Comparison of ENCODE assay signal across 8 cellular contexts in the genomic region with DNA sequence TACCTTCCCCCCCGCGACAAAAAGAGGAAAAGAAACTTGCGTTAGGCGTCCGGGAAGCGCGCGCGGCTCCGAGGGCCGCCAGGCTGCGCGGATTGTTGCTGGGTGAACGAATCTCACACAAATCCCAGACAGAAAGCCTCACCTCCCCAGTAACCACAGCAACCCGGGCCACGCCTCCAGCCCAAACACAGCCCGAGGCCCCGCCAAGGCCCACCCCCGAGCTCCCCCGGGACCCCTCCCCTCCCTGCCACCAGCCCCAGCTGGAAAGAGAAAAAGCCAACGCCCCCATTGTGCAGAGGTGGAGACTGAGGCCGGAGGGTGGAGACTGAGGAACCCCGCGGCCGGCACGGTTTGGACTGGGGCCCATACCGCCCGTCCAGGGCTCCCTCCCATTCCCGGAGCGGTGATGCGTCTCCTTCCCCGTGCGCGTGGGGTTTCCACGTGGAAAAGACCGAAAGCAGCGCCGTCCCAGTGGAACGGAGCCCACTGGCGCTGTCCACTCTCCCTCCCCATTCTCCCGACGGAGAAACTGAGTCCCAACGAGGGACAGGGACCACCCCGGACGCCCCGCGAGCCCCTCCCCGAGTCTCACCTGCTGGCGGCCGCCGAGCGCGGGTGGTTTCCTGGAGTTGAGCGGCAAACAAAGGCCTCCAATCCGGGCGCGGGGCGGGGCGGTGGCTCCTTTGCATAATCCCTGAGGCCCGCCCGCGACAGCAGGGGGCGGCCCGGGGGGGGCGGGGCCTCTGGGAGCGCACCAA. TPM values are rescaled to one million over a fixed set of nuclear protein-coding genes. Genes with fewer than 3 reads are reported as not detected.
DNase-seq lines count a peak whose midpoint lies in the region; ATAC-seq and TF ChIP-seq lines count a peak whose summit lies in the region.

No MANE protein-coding gene starts in this region.

- peak; percentile 82 for ATAC-seq in GM21423 (IDR thresholded peaks at IDR 0.05; ENCODE audit: unreplicated experiment)

- BruUV-seq in Calu3 (replicated peaks; lab: Mats Ljungman, UMichigan) (no TSS peak), OCI-LY7 (replicated peaks; lab: Mats Ljungman, UMichigan) (no TSS peak)

- peak overlapping the region; percentile 76 for H3K4me3 ChIP-seq in OCI-LY7 (ENCODE audit: low read depth, low read length, poor library complexity, severe bottlenecking)
- peak overlapping the region; percentile 68 to 74 for H3K4me3 ChIP-seq in esophagus (ENCODE audit: low read depth in 1 of 2, low read length in 2 of 2)
- H3K4me3 ChIP-seq in mucosa of stomach (ENCODE audit: low read length) = peak overlapping the region; percentile 62

- CTCF ChIA-PET in Calu3 (lab: Charles Lee) (interaction anchor here (0.7 kb wide), 1 partner anchor 42 kb away, joined by 4 read pairs; no protein-coding TSS in a partner anchor), OCI-LY7 (lab: Charles Lee; ENCODE audit: unreplicated experiment) (interaction anchor here (0.5 to 1.2 kb wide), 4 partner anchors 12 to 33 kb away, joined by 3 to 4 read pairs (median 4); no protein-coding TSS in a partner anchor)

- intact Hi-C loops in Calu3 (cut with micrococcal nuclease; ENCODE audit: unreplicated experiment) (no loop called here), OCI-LY7 (cut with micrococcal nuclease; ENCODE audit: unreplicated experiment) (loop anchor here (1.0 to 5.0 kb wide), 3 partner anchors 13 to 209 kb away; no protein-coding TSS in a partner anchor)

- H3K79me2 ChIP-seq in OCI-LY7 (ENCODE audit: insufficient read depth, low read depth, low read length) = peaks cover 42% of the 10 kb centered on the region

- peak; percentile 94 for DNase-seq in Calu3
- DNase-seq in HUDEP-2 (lab: John Stamatoyannopoulos, UW; ENCODE audit: unreplicated experiment in 76 of 76) = peak in 68 of 76 experiments; percentile 2 to 87 (median 49)
- peak; percentile 97 for DNase-seq in OCI-LY7 (ENCODE audit: low spot score)
- DNase-seq in activated T-cell treated with anti-CD3 and anti-CD28 coated beads for 48 hours (ENCODE audit: low read depth) = peak; percentile 96
- DNase-seq in stimulated activated CD8-positive, alpha-beta memory T cell treated with anti-CD3 and anti-CD28 coated beads, Interleukin-4, amount 100 ng/mL, for 48 hours = peak; percentile 98

- peak overlapping the region; percentile 74 for H3K9ac ChIP-seq in mucosa of stomach (ENCODE audit: low read length)

- H3K4me2 ChIP-seq in OCI-LY7 (ENCODE audit: low read length) = peak overlapping the region; percentile 89

- H3K27ac Mint-ChIP-seq in Calu3 (ENCODE audit: unreplicated experiment) = peak overlapping the region; percentile 60

- no peak for TF ChIP-seq CTCF in Calu3 (IDR thresholded peaks at IDR 0.05; ENCODE audit: unreplicated experiment)
- TF ChIP-seq CTCF in OCI-LY7 (conservative IDR thresholded peaks at IDR 0.05; ENCODE audit: low read length) = no peak

- H3K4me1 Mint-ChIP-seq in Calu3 (ENCODE audit: low read depth, unreplicated experiment) = peaks cover under 1% of the 10 kb centered on the region

- POLR2A ChIA-PET in OCI-LY7 (lab: Charles Lee) = interaction anchor here (0.8 to 2.0 kb wide), 6 partner anchors 10 to 35 kb away, joined by 3 to 15 read pairs (median 4); a partner anchor contains a TSS

- H3K36me3 Mint-ChIP-seq in Calu3 (ENCODE audit: insufficient read depth, unreplicated experiment) = peaks cover 19% of the 10 kb centered on the region

- H3K4me1 ChIP-seq in OCI-LY7 (ENCODE audit: insufficient read depth, low read length, poor library complexity, severe bottlenecking) (peaks cover 56% of the 10 kb centered on the region), esophagus (ENCODE audit: control insufficient read depth in 2 of 2, insufficient read depth in 2 of 2, low read length in 1 of 2) (peaks cover 0 to 2% of the 10 kb centered on the region in 2 donors), mucosa of stomach (ENCODE audit: control insufficient read depth, insufficient read depth, low read length) (peaks cover 29% of the 10 kb centered on the region)

- peak overlapping the region; percentile 70 for H3K4me3 Mint-ChIP-seq in Calu3 (ENCODE audit: low read depth, unreplicated experiment)

- H2AFZ ChIP-seq in OCI-LY7 (ENCODE audit: low read length) = no peak overlapping the region

- H4K20me1 ChIP-seq in OCI-LY7 (ENCODE audit: insufficient read depth, low read length) = no peaks in the 10 kb centered on the region

- WGBS in esophagus, 2 donors = 0 to 1% methylated on average over 47 to 66 of the region's 66 CpGs

- peak overlapping the region; percentile 97 for H3K27ac ChIP-seq in OCI-LY7 (ENCODE audit: low read depth, low read length, poor library complexity, severe bottlenecking)
- peak overlapping the region; percentile 86 to 89 for H3K27ac ChIP-seq in esophagus (ENCODE audit: low read depth in 2 of 2, low read length in 1 of 2)

- no peaks in the 10 kb centered on the region for H3K9me2 ChIP-seq in OCI-LY7 (ENCODE audit: insufficient read depth, low read length)

- no peaks in the 10 kb centered on the region for H3K9me3 Mint-ChIP-seq in Calu3 (ENCODE audit: low read depth, unreplicated experiment)

- no peaks in the 10 kb centered on the region for H3K27me3 Mint-ChIP-seq in Calu3 (ENCODE audit: unreplicated experiment)

- H3K27me3 ChIP-seq in esophagus (ENCODE audit: control insufficient read depth in 1 of 2, insufficient read depth in 2 of 2, low read length in 2 of 2) (no peaks in the 10 kb centered on the region), mucosa of stomach (ENCODE audit: control insufficient read depth, insufficient read depth, low read length) (no peaks in the 10 kb centered on the region)

- H3K36me3 ChIP-seq in OCI-LY7 (ENCODE audit: insufficient read depth, low read length) (peaks cover 26% of the 10 kb centered on the region; the same call in 1 of the 2 replicates), esophagus (ENCODE audit: control insufficient read depth in 2 of 2, insufficient read depth in 2 of 2, low read length in 1 of 2) (peaks cover 0 to under 1% of the 10 kb centered on the region in 2 donors), mucosa of stomach (ENCODE audit: control insufficient read depth, insufficient read depth, low read length) (no peaks in the 10 kb centered on the region)

- H3K9me3 ChIP-seq in OCI-LY7 (ENCODE audit: low read length) (no peaks in the 10 kb centered on the region), esophagus (ENCODE audit: control insufficient read depth in 2 of 2, insufficient read depth in 1 of 2, low read depth in 1 of 2, low read length in 1 of 2) (no peaks in the 10 kb centered on the region), mucosa of stomach (ENCODE audit: control insufficient read depth, low read length) (no peaks in the 10 kb centered on the region)

RNA-seq across cellular contexts. Expression of a gene that starts 10.2 kb away (rescaled TPM):
- total RNA-seq in Calu3 (2022) (3.9 and 5.8 TPM in 2 replicates), OCI-LY7 (2022) (187 and 203 TPM in 2 replicates)
- total RNA-seq in OCI-LY7 (2014; rRNA removed; shearing (Covaris generic)) = 53.8 and 61.4 TPM in 2 replicates
- 1 to 10 TPM; 5.8 to 8.3 TPM for polyA plus RNA-seq in esophagus

Comparison
In these comparisons a context has a peak if more than half of its experiments do, and no peak if none do; other contexts are left out.
1. Peak in every context shown above with its lines: DNase-seq, ATAC-seq, H3K4me3 ChIP-seq and H3K27ac ChIP-seq.